Comparison of ENCODE assay signal across 12 cellular contexts in the genomic region with DNA sequence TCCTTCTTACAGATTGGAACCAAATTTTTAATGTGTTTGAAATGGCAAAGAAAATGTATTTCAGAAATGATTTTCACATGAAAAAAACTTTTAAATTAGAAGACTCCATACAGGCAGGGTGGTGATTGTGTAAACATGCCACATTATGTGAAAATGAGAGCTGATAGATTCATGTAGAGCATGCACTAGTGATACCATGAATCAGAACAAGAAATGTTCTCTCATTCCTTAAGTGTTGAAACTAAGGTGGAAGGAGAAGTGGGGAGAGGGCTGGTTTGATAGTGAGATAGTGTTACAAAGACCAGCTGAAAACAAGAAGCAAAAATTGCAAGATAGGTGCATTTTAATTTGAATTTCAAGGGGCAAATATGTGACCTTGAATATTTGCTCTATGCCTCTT.
DNase-seq lines count a peak whose midpoint lies in the region; ATAC-seq lines count a peak whose summit lies in the region.
"Had no signal": no experiment of that assay in that cellular context is flagged by ENCODE, and none has a peak within 500 bp of the region (broad histone marks: within the 10 kb centered on the region; RNA-seq: fewer than 3 reads in every experiment).

No MANE protein-coding gene starts in this region.

- no peaks in the 10 kb centered on the region for H3K79me2 ChIP-seq in GM23248 (ENCODE audit: insufficient read depth)

- peaks cover 8% of the 10 kb centered on the region for H3K27me3 Mint-ChIP-seq in activated naive CD4-positive, alpha-beta T cell treated with anti-CD3 and anti-CD28 coated beads, Interleukin-2, amount 10 ng/mL, durations not matched to agents 7 days and 5 days

- H3K36me3 ChIP-seq in GM23248 (ENCODE audit: low read depth): no peaks in the 10 kb centered on the region
- H3K36me3 ChIP-seq: ascending aorta, gastrocnemius medialis had no signal

- no peak overlapping the region for H3K27ac ChIP-seq in GM23248
- H3K27ac ChIP-seq: ascending aorta, gastrocnemius medialis had no signal

- no peaks in the 10 kb centered on the region for H3K4me1 Mint-ChIP-seq in activated naive CD4-positive, alpha-beta T cell treated with anti-CD3 and anti-CD28 coated beads, Interleukin-2, amount 10 ng/mL, durations not matched to agents 7 days and 5 days

- in situ Hi-C loops in GM23248 (cut with MboI): no loop called here

- CTCF ChIA-PET in activated naive CD4-positive, alpha-beta T cell treated with anti-CD3 and anti-CD28 coated beads, Interleukin-2, amount 10 ng/mL, durations not matched to agents 7 days and 5 days (lab: Charles Lee): no interaction called here

- peak; percentile 65 for ATAC-seq in GM18499 (IDR thresholded peaks at IDR 0.05; ENCODE audit: insufficient read depth, unreplicated experiment)
- ATAC-seq in GM19395 (IDR thresholded peaks at IDR 0.05; ENCODE audit: unreplicated experiment): peak; percentile 80
- ATAC-seq in HG02759 (IDR thresholded peaks at IDR 0.05; ENCODE audit: unreplicated experiment): peak; percentile 52
- peak; percentile 79 for ATAC-seq in HG03442 (IDR thresholded peaks at IDR 0.05; ENCODE audit: unreplicated experiment)
- ATAC-seq: gastrocnemius medialis, left cardiac atrium had no signal

- H3K9me2 ChIP-seq in GM23248 (ENCODE audit: insufficient read depth): no peaks in the 10 kb centered on the region

- no peaks in the 10 kb centered on the region for H4K20me1 ChIP-seq in GM23248 (ENCODE audit: insufficient read depth)

- H3K9ac ChIP-seq in GM23248: no peak overlapping the region

- H3K4me3 ChIP-seq in GM23248: no peak overlapping the region
- H3K4me3 ChIP-seq: ascending aorta, gastrocnemius medialis had no signal

- H3K36me3 Mint-ChIP-seq in activated naive CD4-positive, alpha-beta T cell treated with anti-CD3 and anti-CD28 coated beads, Interleukin-2, amount 10 ng/mL, durations not matched to agents 7 days and 5 days: no peaks in the 10 kb centered on the region
- H3K36me3 Mint-ChIP-seq: natural killer cell treated with Interleukin-12 subunit alpha and Interleukin-12 subunit beta and Interleukin-15 and Interleukin-18, amount 100 ng/mL, for 72 hours had no signal

- H3K9me3 ChIP-seq in GM23248 (ENCODE audit: low read depth): no peaks in the 10 kb centered on the region
- H3K9me3 ChIP-seq: ascending aorta, gastrocnemius medialis had no signal

- no peak overlapping the region for H3K4me2 ChIP-seq in GM23248 (ENCODE audit: unreplicated experiment)

- H2AFZ ChIP-seq in GM23248: no peak overlapping the region

- H3K9me3 Mint-ChIP-seq in activated naive CD4-positive, alpha-beta T cell treated with anti-CD3 and anti-CD28 coated beads, Interleukin-2, amount 10 ng/mL, durations not matched to agents 7 days and 5 days: no peaks in the 10 kb centered on the region
- H3K9me3 Mint-ChIP-seq: natural killer cell treated with Interleukin-12 subunit alpha and Interleukin-12 subunit beta and Interleukin-15 and Interleukin-18, amount 100 ng/mL, for 72 hours had no signal

- DNase-seq in ecto neural progenitor cell (ENCODE audit: low spot score) (no peak), DMS 273 (lab: John Stamatoyannopoulos, UW; ENCODE audit: unreplicated experiment) (no peak), GM23248 (no peak)
- no peak for DNase-seq in activated naive CD4-positive, alpha-beta T cell treated with anti-CD3 and anti-CD28 coated beads, Interleukin-2, amount 10 ng/mL, durations not matched to agents 7 days and 5 days
- DNase-seq: gastrocnemius medialis, left cardiac atrium had no signal

- no peak overlapping the region for H3K4me3 Mint-ChIP-seq in activated naive CD4-positive, alpha-beta T cell treated with anti-CD3 and anti-CD28 coated beads, Interleukin-2, amount 10 ng/mL, durations not matched to agents 7 days and 5 days
- H3K4me3 Mint-ChIP-seq: natural killer cell treated with Interleukin-12 subunit alpha and Interleukin-12 subunit beta and Interleukin-15 and Interleukin-18, amount 100 ng/mL, for 72 hours had no signal

- H3K4me1 ChIP-seq in GM23248 (ENCODE audit: insufficient read depth): no peaks in the 10 kb centered on the region
- H3K4me1 ChIP-seq: ascending aorta, gastrocnemius medialis had no signal

- no peak overlapping the region for H3K27ac Mint-ChIP-seq in activated naive CD4-positive, alpha-beta T cell treated with anti-CD3 and anti-CD28 coated beads, Interleukin-2, amount 10 ng/mL, durations not matched to agents 7 days and 5 days
- H3K27ac Mint-ChIP-seq: natural killer cell treated with Interleukin-12 subunit alpha and Interleukin-12 subunit beta and Interleukin-15 and Interleukin-18, amount 100 ng/mL, for 72 hours had no signal

- H3K27me3 ChIP-seq in GM23248 (replicated peaks; ENCODE audit: insufficient read depth): no peaks in the 10 kb centered on the region
- H3K27me3 ChIP-seq: ascending aorta, gastrocnemius medialis had no signal

- no peaks in the 10 kb centered on the region for H3F3A ChIP-seq in GM23248 (ENCODE audit: insufficient read depth)
